In the genomic region with DNA sequence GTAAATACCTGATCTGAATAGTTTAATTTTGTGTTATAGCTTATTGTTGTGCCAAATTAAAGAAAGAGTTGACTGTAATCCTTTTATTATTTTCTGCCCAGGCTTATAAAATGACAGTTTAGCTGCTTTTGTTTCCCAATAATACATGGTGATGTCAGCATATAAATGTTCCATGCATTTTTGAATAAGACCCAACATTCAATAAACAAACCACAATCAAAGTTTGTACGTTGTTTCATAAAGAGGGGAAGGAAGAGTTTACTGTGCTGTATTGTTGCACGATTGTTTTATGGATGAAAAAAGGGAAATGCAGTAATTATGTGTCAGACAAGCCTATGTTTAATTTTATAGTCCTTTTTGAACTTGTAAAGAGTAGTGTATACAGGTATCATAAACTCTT, we compare ENCODE assay signal across 21 cellular contexts.
DNase-seq lines count a peak whose midpoint lies in the region; ATAC-seq and TF ChIP-seq lines count a peak whose summit lies in the region.
"Had no signal": no experiment of that assay in that cellular context is flagged by ENCODE, and none has a peak within 500 bp of the region (broad histone marks: within the 10 kb centered on the region; RNA-seq: fewer than 3 reads in every experiment).

No MANE protein-coding gene starts in this region.

- CTCF ChIA-PET in SK-N-SH (lab: Yijun Ruan, JAX), result no interaction called here
- CTCF ChIA-PET in naive thymus-derived CD4-positive, alpha-beta T cell (lab: Charles Lee), result no interaction called here

- 0 out of 4 replicates have a peak, but pooled peaks of 1 of the 2 experiments have one; percentile 16 for TF ChIP-seq EP300 in SK-N-SH (IDR thresholded peaks at IDR 0.05; ENCODE audit: borderline replicate concordance in 1 of 2, low read depth in 1 of 2, low read length in 1 of 2)

- 41% methylated on average over 2 of the region's 2 CpGs for WGBS in SK-N-SH (ENCODE audit: low lambda C conversion rate)
- 30% methylated on average over 2 of the region's 2 CpGs for WGBS in lower leg skin, 2 donors
- 71% methylated on average over 2 of the region's 2 CpGs for WGBS in smooth muscle cell (ENCODE audit: low lambda C conversion rate)

- POLR2A ChIA-PET in SK-N-SH (lab: Yijun Ruan, JAX), result no interaction called here
- POLR2A ChIA-PET in naive thymus-derived CD4-positive, alpha-beta T cell (lab: Charles Lee), result no interaction called here

- H3K79me2 ChIP-seq in SK-N-SH (ENCODE audit: insufficient read depth) (no peaks in the 10 kb centered on the region), smooth muscle cell (ENCODE audit: low read depth) (no peaks in the 10 kb centered on the region)

- H2AFZ ChIP-seq in SK-N-SH (ENCODE audit: low read depth) (no peak overlapping the region), smooth muscle cell (ENCODE audit: low read depth) (no peak overlapping the region)

- peak overlapping the region in 1 of 2 experiments; percentile 30; a peak in 1 of 4 replicates for H3K27ac ChIP-seq in SK-N-SH (ENCODE audit: low read depth in 2 of 2, low read length in 1 of 2)
- no peak overlapping the region for H3K27ac ChIP-seq in naive thymus-derived CD4-positive, alpha-beta T cell (ENCODE audit: low read depth, low read length)
- H3K27ac ChIP-seq in smooth muscle cell (ENCODE audit: low read depth), result no peak overlapping the region
- H3K27ac ChIP-seq: 22Rv1; BLaER1 treated with 17β-estradiol and CSF1 and Interleukin-3, amounts not matched to agents 10 nM and 100 nM; SJSA1 had no signal

- no peaks in the 10 kb centered on the region for H3K36me3 Mint-ChIP-seq in naive thymus-derived CD4-positive, alpha-beta T cell
- H3K36me3 Mint-ChIP-seq: CD4-positive, alpha-beta memory T cell; IgD-negative memory B cell had no signal

- no peaks in the 10 kb centered on the region for H4K20me1 ChIP-seq in SK-N-SH (ENCODE audit: insufficient read depth)
- no peaks in the 10 kb centered on the region for H4K20me1 ChIP-seq in smooth muscle cell (ENCODE audit: low read depth)
- H4K20me1 ChIP-seq: BLaER1 treated with 17β-estradiol and CSF1 and Interleukin-3, amounts not matched to agents 10 nM and 100 nM had no signal

- no peak overlapping the region for H3K4me3 ChIP-seq in SK-N-SH (ENCODE audit: low read depth in 2 of 2, low read length in 1 of 2)
- H3K4me3 ChIP-seq in astrocyte of the cerebellum (ENCODE audit: low read depth, low read length), result no peak overlapping the region
- H3K4me3 ChIP-seq in lower leg skin (ENCODE audit: low read depth, poor library complexity, severe bottlenecking), result no peak overlapping the region
- H3K4me3 ChIP-seq in naive thymus-derived CD4-positive, alpha-beta T cell (ENCODE audit: low read length), result no peak overlapping the region
- no peak overlapping the region for H3K4me3 ChIP-seq in smooth muscle cell
- H3K4me3 ChIP-seq: BLaER1 treated with 17β-estradiol and CSF1 and Interleukin-3, amounts not matched to agents 10 nM and 100 nM; SJSA1 had no signal

- intact Hi-C loops in lower leg skin (cut with DNase I; ENCODE audit: low total_unique reads), result no loop called here
- intact Hi-C loops in naive thymus-derived CD4-positive, alpha-beta T cell (cut with micrococcal nuclease), result no loop called here

- H3K4me2 ChIP-seq in SK-N-SH, result no peak overlapping the region
- no peak overlapping the region for H3K4me2 ChIP-seq in smooth muscle cell
- H3K4me2 ChIP-seq: BLaER1 treated with 17β-estradiol and CSF1 and Interleukin-3, amounts not matched to agents 10 nM and 100 nM had no signal

- H3K4me3 Mint-ChIP-seq in naive thymus-derived CD4-positive, alpha-beta T cell, result no peak overlapping the region
- H3K4me3 Mint-ChIP-seq: CD4-positive, alpha-beta memory T cell; IgD-negative memory B cell had no signal

- H3K9me3 Mint-ChIP-seq in naive thymus-derived CD4-positive, alpha-beta T cell, result no peaks in the 10 kb centered on the region

- H3K36me3 ChIP-seq in SK-N-SH (replicated peaks in 1 of 2; ENCODE audit: control insufficient read depth in 1 of 2, insufficient read depth in 2 of 2, low read length in 1 of 2), result no peaks in the 10 kb centered on the region
- no peaks in the 10 kb centered on the region for H3K36me3 ChIP-seq in naive thymus-derived CD4-positive, alpha-beta T cell (ENCODE audit: control insufficient read depth in 2 of 3, insufficient read depth in 3 of 3, low read length in 3 of 3)
- H3K36me3 ChIP-seq in smooth muscle cell (ENCODE audit: low read depth), result no peaks in the 10 kb centered on the region
- H3K36me3 ChIP-seq: BLaER1 treated with 17β-estradiol and CSF1 and Interleukin-3, amounts not matched to agents 10 nM and 100 nM; SJSA1 had no signal

- H3K4me1 Mint-ChIP-seq in naive thymus-derived CD4-positive, alpha-beta T cell, result no peaks in the 10 kb centered on the region
- H3K4me1 Mint-ChIP-seq: CD4-positive, alpha-beta memory T cell; IgD-negative memory B cell had no signal

- peaks cover 0 to 13% of the 10 kb centered on the region in 2 experiments; a peak in 2 of 4 replicates for H3K4me1 ChIP-seq in SK-N-SH (ENCODE audit: control insufficient read depth in 1 of 2, insufficient read depth in 2 of 2, low read depth in 1 of 2, low read length in 1 of 2)
- no peaks in the 10 kb centered on the region for H3K4me1 ChIP-seq in naive thymus-derived CD4-positive, alpha-beta T cell (ENCODE audit: control insufficient read depth in 2 of 2, insufficient read depth in 2 of 2, low read length in 2 of 2)
- no peaks in the 10 kb centered on the region for H3K4me1 ChIP-seq in smooth muscle cell (ENCODE audit: low read depth)
- H3K4me1 ChIP-seq: BLaER1 treated with 17β-estradiol and CSF1 and Interleukin-3, amounts not matched to agents 10 nM and 100 nM; Caco-2; SJSA1 had no signal

- TF ChIP-seq POLR2A in lower leg skin (IDR thresholded peaks at IDR 0.05), result no peak

- H3F3A ChIP-seq in SK-N-SH (replicated peaks; ENCODE audit: insufficient read depth) (no peaks in the 10 kb centered on the region), smooth muscle cell (ENCODE audit: low read depth) (no peaks in the 10 kb centered on the region)

- no peak for TF ChIP-seq CTCF in SK-N-SH (IDR thresholded peaks at IDR 0.05)
- TF ChIP-seq CTCF in astrocyte of the cerebellum (IDR thresholded peaks at IDR 0.05; ENCODE audit: low read depth, low read length, missing control alignments), result no peak
- no peak for TF ChIP-seq CTCF in lower leg skin (IDR thresholded peaks at IDR 0.05)
- no peak for TF ChIP-seq CTCF in smooth muscle cell (IDR thresholded peaks at IDR 0.05; ENCODE audit: borderline replicate concordance, insufficient read depth, poor library complexity, severe bottlenecking)

- H3K9me3 ChIP-seq in SK-N-SH (no peaks in the 10 kb centered on the region), smooth muscle cell (replicated peaks; ENCODE audit: low read depth) (no peaks in the 10 kb centered on the region)
- no peaks in the 10 kb centered on the region for H3K9me3 ChIP-seq in naive thymus-derived CD4-positive, alpha-beta T cell (ENCODE audit: control insufficient read depth in 2 of 3, low read length in 3 of 3)
- H3K9me3 ChIP-seq: Caco-2 had no signal

- no peaks in the 10 kb centered on the region for H3K9me2 ChIP-seq in SK-N-SH

- ATAC-seq in SK-N-SH treated with all-trans-retinoic acid at 6 μM for 48 hours, result no peak
- no peak for ATAC-seq in naive thymus-derived CD4-positive, alpha-beta T cell

- no peak for TF ChIP-seq RAD21 in SK-N-SH (IDR thresholded peaks at IDR 0.05; ENCODE audit: low read length)

- peaks cover 0 to 8% (median 0%) of the 10 kb centered on the region in 5 donors for H3K27me3 Mint-ChIP-seq in naive thymus-derived CD4-positive, alpha-beta T cell
- H3K27me3 Mint-ChIP-seq: CD4-positive, alpha-beta memory T cell; IgD-negative memory B cell had no signal

- DNase-seq in SK-N-SH (no peak), astrocyte of the cerebellum (ENCODE audit: low read depth) (peak; percentile 18), fibroblast of peridontal ligament (ENCODE audit: extremely low read depth) (peak; percentile 50), lower leg skin (ENCODE audit: low spot score in 2 of 2) (no peak), smooth muscle cell (lab: John Stamatoyannopoulos, UW; ENCODE audit: unreplicated experiment) (no peak)
- no peak for DNase-seq in naive thymus-derived CD4-positive, alpha-beta T cell
- no peak for DNase-seq in stimulated activated CD4-positive, alpha-beta T cell treated with anti-CD3 and anti-CD28 coated beads, Interleukin-4, amount 100 ng/mL, for 1 hour
- DNase-seq: Caco-2; CD4-positive, alpha-beta memory T cell; DMS 273 treated with DMSO at 0.1 percent for 48 hours; DMS79 treated with DMSO at 0.1 percent for 48 hours; GOT3; NCI-H1694; NCI-H2081 treated with DMSO at 0.1 percent for 48 hours; NCI-H2171 treated with DMSO at 0.1 percent for 48 hours; NCI-H526 had no signal

- in situ Hi-C loops in astrocyte of the cerebellum (cut with HindIII; ENCODE audit: low sequenced_read_pairs), result no loop called here

- H3K27me3 ChIP-seq in SK-N-SH (ENCODE audit: insufficient read depth) (no peaks in the 10 kb centered on the region), smooth muscle cell (ENCODE audit: low read depth) (no peaks in the 10 kb centered on the region)
- no peaks in the 10 kb centered on the region for H3K27me3 ChIP-seq in naive thymus-derived CD4-positive, alpha-beta T cell (ENCODE audit: control insufficient read depth in 2 of 2, insufficient read depth in 2 of 2, low read length in 2 of 2)
- H3K27me3 ChIP-seq: BLaER1 treated with 17β-estradiol and CSF1 and Interleukin-3, amounts not matched to agents 10 nM and 100 nM; SJSA1 had no signal

- no peak overlapping the region for H3K27ac Mint-ChIP-seq in naive thymus-derived CD4-positive, alpha-beta T cell
- H3K27ac Mint-ChIP-seq: CD4-positive, alpha-beta memory T cell; IgD-negative memory B cell had no signal

- no peak overlapping the region for H3K9ac ChIP-seq in SK-N-SH
- no peak overlapping the region for H3K9ac ChIP-seq in smooth muscle cell (ENCODE audit: low read depth)
- H3K9ac ChIP-seq: BLaER1 treated with 17β-estradiol and CSF1 and Interleukin-3, amounts not matched to agents 10 nM and 100 nM had no signal

TF ChIP-seq in SK-N-SH, 30 proteins besides CTCF, POLR2A, EP300 and RAD21:
- TF ChIP-seq EZH2phosphoT487 (IDR thresholded peaks at IDR 0.05; ENCODE audit: borderline replicate concordance, low read depth), result no peak
- 0 out of 2 replicates have a peak, but pooled peaks have one; percentile 16 for TF ChIP-seq TEAD4 (IDR thresholded peaks at IDR 0.05; ENCODE audit: borderline replicate concordance, insufficient read depth)
- TF ChIP-seq CHD2 (IDR thresholded peaks at IDR 0.05; ENCODE audit: low read length, partially characterized antibody), result no peak

TF ChIP-seq in SK-N-SH treated with all-trans-retinoic acid at 6 μM for 48 hours, 23 proteins besides CTCF, POLR2A, EP300 and RAD21 (continues in another document):
- no peak for TF ChIP-seq CREB5 (CRISPR knock-in tag; IDR thresholded peaks at IDR 0.05; ENCODE audit: low read depth)

Comparison
In these comparisons a context has a peak if more than half of its experiments do, and no peak if none do; other contexts are left out.
1. DNase-seq: peak in astrocyte of the cerebellum (single experiment) and fibroblast of peridontal ligament (single experiment); none in SK-N-SH (single experiment), lower leg skin (0 of 2), naive thymus-derived CD4-positive, alpha-beta T cell (0 of 9), smooth muscle cell (single experiment) and stimulated activated CD4-positive, alpha-beta T cell treated with anti-CD3 and anti-CD28 coated beads, Interleukin-4, amount 100 ng/mL, for 1 hour (single experiment).